ENCODE assay signal across 19 cellular contexts in the genomic region with DNA sequence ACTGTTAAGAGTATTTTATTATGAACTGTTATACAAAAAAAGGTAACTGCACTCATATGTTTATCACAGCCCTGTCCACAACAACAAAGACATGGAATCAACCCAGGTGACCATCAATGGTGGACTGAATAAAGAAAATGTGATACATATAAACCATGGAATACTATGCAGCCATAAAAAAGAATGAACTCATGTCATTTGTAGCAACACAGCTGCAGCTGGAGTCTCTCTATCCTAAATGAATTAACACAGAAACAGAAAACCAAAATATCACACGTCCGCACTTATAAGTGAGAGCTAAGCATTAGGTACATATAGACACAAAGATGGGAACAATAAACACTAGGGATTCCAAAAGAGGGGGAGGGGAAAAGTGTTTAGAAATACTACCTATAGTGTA.
DNase-seq lines count a peak whose midpoint lies in the region; ATAC-seq and TF ChIP-seq lines count a peak whose summit lies in the region.
"Had no signal": no experiment of that assay in that cellular context is flagged by ENCODE, and none has a peak within 500 bp of the region (broad histone marks: within the 10 kb centered on the region; RNA-seq: fewer than 3 reads in every experiment).

No MANE protein-coding gene starts in this region.

- ATAC-seq in GM18873 (IDR thresholded peaks at IDR 0.05; ENCODE audit: low FRiP score, unreplicated experiment) = no peak
- ATAC-seq: GM12878 had no signal

- in situ Hi-C loops in brain microvascular endothelial cell (cut with HindIII; ENCODE audit: low pct_ligation_motif_present, low sequenced_read_pairs) = no loop called here

- H3K79me2 ChIP-seq in ACC112 (ENCODE audit: control insufficient read depth, insufficient read depth, low read length, unreplicated experiment) (peaks cover 7% of the 10 kb centered on the region), osteoblast (ENCODE audit: insufficient read depth, low read length) (peaks cover 3% of the 10 kb centered on the region)

- intact Hi-C loops in spleen (cut with DNase I; ENCODE audit: low total_unique reads) = no loop called here

- WGBS in spleen, 5 donors = 95 to 99% (median 96%) methylated on average over 2 of the region's 2 CpGs

- no peaks in the 10 kb centered on the region for H4K20me1 ChIP-seq in osteoblast (ENCODE audit: insufficient read depth, low read length)

- no peak for TF ChIP-seq POLR2A in spleen (IDR thresholded peaks at IDR 0.05)

- H3K9me3 ChIP-seq in HEK293 (ENCODE audit: control insufficient read depth, insufficient read depth, low read depth, low read length) (no peaks in the 10 kb centered on the region), osteoblast (ENCODE audit: low read depth, low read length) (no peaks in the 10 kb centered on the region), spleen (peaks cover 0 to 5% (median 0%) of the 10 kb centered on the region in 8 donors)
- H3K9me3 ChIP-seq: SK-N-SH had no signal

- H2AFZ ChIP-seq in ACC112 (ENCODE audit: low read length, unreplicated experiment) = no peak overlapping the region
- H2AFZ ChIP-seq in osteoblast (ENCODE audit: low read length) = no peak overlapping the region

- CTCF ChIA-PET in HEK293 (lab: Yijun Ruan, JAX) = interaction anchor here (0.5 to 3.1 kb wide), 6 partner anchors 9 to 280 kb away, joined by 3 to 16 read pairs (median 3); no protein-coding TSS in a partner anchor

- DNase-seq in brain microvascular endothelial cell = no peak
- no peak for DNase-seq in osteoblast (ENCODE audit: insufficient read length, low spot score, missing footprints)
- no peak for DNase-seq in spleen
- DNase-seq in DMS153 treated with DMSO at 0.1 percent for 48 hours (lab: John Stamatoyannopoulos, UW; ENCODE audit: unreplicated experiment) = no peak
- DNase-seq: 8988T, DMS79, GDM1, MV-4-11, NCI-H1105, NCI-H1436 treated with DMSO at 0.1 percent for 48 hours, NCI-H187 treated with DMSO at 0.1 percent for 48 hours, NCI-H345, NCI-H524, NCI-H748 treated with DMSO at 0.1 percent for 48 hours, SK-N-SH had no signal

- H3K27me3 ChIP-seq in ACC112 (ENCODE audit: insufficient read depth, low read length) (no peaks in the 10 kb centered on the region), brain microvascular endothelial cell (replicated peaks) (no peaks in the 10 kb centered on the region), osteoblast (ENCODE audit: insufficient read depth, low read length) (no peaks in the 10 kb centered on the region), spleen (replicated peaks in 1 of 7) (peaks cover 0 to 4% (median 0%) of the 10 kb centered on the region in 7 donors)

- H3K4me3 ChIP-seq in ACC112 (ENCODE audit: low read depth, low read length) = no peak overlapping the region
- H3K4me3 ChIP-seq in HEK293 (ENCODE audit: low read depth, low read length) = no peak overlapping the region
- no peak overlapping the region for H3K4me3 ChIP-seq in brain microvascular endothelial cell (ENCODE audit: low read depth, low read length)
- H3K4me3 ChIP-seq in osteoblast (ENCODE audit: insufficient read depth, low read length) = no peak overlapping the region
- H3K4me3 ChIP-seq in spleen = no peak overlapping the region
- H3K4me3 ChIP-seq: GM12878 had no signal

- peak overlapping the region; percentile 53 for H3K27ac ChIP-seq in ACC112 (ENCODE audit: low read depth, low read length)
- H3K27ac ChIP-seq in HEK293 (ENCODE audit: extremely low read depth, low read depth, low read length) = no peak overlapping the region
- peak overlapping the region; percentile 52 for H3K27ac ChIP-seq in brain microvascular endothelial cell
- peak overlapping the region; percentile 34 for H3K27ac ChIP-seq in osteoblast (ENCODE audit: low read depth, low read length)
- H3K27ac ChIP-seq in spleen = no peak overlapping the region

- POLR2A ChIA-PET in HEK293 (lab: Yijun Ruan, JAX) = no interaction called here

- H3K4me1 ChIP-seq in ACC112 (ENCODE audit: control insufficient read depth, insufficient read depth, low read length, unreplicated experiment) (peaks cover 40% of the 10 kb centered on the region), HEK293 (ENCODE audit: control insufficient read depth, insufficient read depth, low read length) (no peaks in the 10 kb centered on the region), osteoblast (ENCODE audit: insufficient read depth, low read length) (peaks cover 16% of the 10 kb centered on the region), spleen (no peaks in the 10 kb centered on the region)

- no peak overlapping the region for H3K4me2 ChIP-seq in osteoblast (ENCODE audit: insufficient read depth, low read length)
- H3K4me2 ChIP-seq: SK-N-SH had no signal

- H3K36me3 ChIP-seq in ACC112 (ENCODE audit: insufficient read depth, low read length) (peaks cover 7% of the 10 kb centered on the region), HEK293 (ENCODE audit: control insufficient read depth in 2 of 2, insufficient read depth in 1 of 2, low read length in 2 of 2) (no peaks in the 10 kb centered on the region), brain microvascular endothelial cell (replicated peaks) (peaks cover 6% of the 10 kb centered on the region), osteoblast (ENCODE audit: insufficient read depth, low read length) (peaks cover 6% of the 10 kb centered on the region), spleen (no peaks in the 10 kb centered on the region)

- no peak for TF ChIP-seq CTCF in HEK293 (tag by site-specific recombination; IDR thresholded peaks at IDR 0.05)
- no peak for TF ChIP-seq CTCF in brain microvascular endothelial cell (IDR thresholded peaks at IDR 0.05; ENCODE audit: low read depth, low read length, missing control alignments)
- no peak for TF ChIP-seq CTCF in osteoblast (IDR thresholded peaks at IDR 0.05; ENCODE audit: extremely low read depth, low read depth, low read length)
- no peak for TF ChIP-seq CTCF in spleen (IDR thresholded peaks at IDR 0.05 in 8 of 11, conservative IDR thresholded peaks at IDR 0.05 in 3 of 11)

TF ChIP-seq in HEK293, 187 proteins besides CTCF, POLR2A, EP300 and RAD21:
- TF ChIP-seq ZNF2 (tag by site-specific recombination; IDR thresholded peaks at IDR 0.05) (no peak), ZNF660 (tag by site-specific recombination; IDR thresholded peaks at IDR 0.05) (no peak), ZNF146 (tag by site-specific recombination; IDR thresholded peaks at IDR 0.05) (peak; percentile 85), GLI4 (tag by site-specific recombination; IDR thresholded peaks at IDR 0.05) (no peak)
- TF ChIP-seq, protein P1, sequence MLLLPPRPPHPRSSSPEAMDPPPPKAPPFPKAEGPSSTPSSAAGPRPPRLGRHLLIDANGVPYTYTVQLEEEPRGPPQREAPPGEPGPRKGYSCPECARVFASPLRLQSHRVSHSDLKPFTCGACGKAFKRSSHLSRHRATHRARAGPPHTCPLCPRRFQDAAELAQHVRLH (tag by site-specific recombination; IDR thresholded peaks at IDR 0.05) = 0 out of 2 replicates have a peak, but pooled peaks have one; percentile 22
- TF ChIP-seq, protein P2, sequence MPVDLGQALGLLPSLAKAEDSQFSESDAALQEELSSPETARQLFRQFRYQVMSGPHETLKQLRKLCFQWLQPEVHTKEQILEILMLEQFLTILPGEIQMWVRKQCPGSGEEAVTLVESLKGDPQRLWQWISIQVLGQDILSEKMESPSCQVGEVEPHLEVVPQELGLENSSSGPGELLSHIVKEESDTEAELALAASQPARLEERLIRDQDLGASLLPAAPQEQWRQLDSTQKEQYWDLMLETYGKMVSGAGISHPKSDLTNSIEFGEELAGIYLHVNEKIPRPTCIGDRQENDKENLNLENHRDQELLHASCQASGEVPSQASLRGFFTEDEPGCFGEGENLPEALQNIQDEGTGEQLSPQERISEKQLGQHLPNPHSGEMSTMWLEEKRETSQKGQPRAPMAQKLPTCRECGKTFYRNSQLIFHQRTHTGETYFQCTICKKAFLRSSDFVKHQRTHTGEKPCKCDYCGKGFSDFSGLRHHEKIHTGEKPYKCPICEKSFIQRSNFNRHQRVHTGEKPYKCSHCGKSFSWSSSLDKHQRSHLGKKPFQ (tag by site-specific recombination; IDR thresholded peaks at IDR 0.05) = no peak
TF ChIP-seq in HEK293: peak in this region for 2.

Comparison
In these comparisons a context has a peak if more than half of its experiments do, and no peak if none do; other contexts are left out.
1. H3K27ac ChIP-seq: peak in ACC112 (single experiment), brain microvascular endothelial cell (single experiment) and osteoblast (single experiment); none in HEK293 (single experiment) and spleen (0 of 8).